ENCODE assay signal across 9 cellular contexts in the genomic region with DNA sequence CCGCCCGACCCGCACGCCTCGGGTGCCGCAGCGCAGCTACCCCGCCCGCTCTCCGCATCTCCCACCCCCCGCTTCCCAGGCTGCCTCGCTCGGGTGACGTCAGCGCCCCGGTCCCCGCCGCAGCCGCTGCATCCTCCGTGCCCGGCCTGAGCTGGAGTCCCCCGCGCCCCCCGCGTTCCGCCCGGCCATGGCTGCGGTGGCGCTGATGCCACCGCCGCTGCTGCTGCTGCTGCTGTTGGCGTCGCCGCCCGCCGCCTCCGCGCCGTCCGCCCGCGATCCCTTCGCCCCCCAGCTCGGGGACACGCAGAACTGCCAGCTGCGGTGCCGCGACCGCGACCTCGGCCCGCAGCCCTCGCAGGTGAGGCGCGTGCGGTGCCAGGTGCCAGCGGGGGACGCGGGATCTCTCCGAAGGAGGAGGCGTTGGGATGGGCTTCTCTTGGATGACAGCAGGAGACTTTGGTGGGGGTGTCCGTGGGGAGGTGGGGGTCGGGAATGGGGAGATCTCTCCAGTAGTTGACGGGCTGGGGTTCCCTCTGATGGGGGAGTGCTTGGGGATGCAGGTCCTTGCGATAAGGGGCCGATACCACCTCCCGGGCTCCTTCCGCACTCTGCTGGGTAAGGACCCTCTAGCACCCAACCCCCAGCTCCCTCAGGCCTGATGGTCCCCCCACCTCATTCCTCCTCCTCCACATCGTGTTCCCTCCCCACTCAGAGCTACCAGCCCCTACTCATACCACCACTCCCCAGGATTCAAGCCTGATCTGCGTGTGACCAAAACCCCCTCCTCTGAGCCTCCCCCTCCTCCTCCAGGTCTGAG. TPM values are rescaled to one million over a fixed set of nuclear protein-coding genes. Genes with fewer than 3 reads are reported as not detected.
DNase-seq lines count a peak whose midpoint lies in the region; ATAC-seq, FAIRE-seq and TF ChIP-seq lines count a peak whose summit lies in the region.
"Had no signal": no experiment of that assay in that cellular context is flagged by ENCODE, and none has a peak within 500 bp of the region (broad histone marks: within the 10 kb centered on the region; RNA-seq: fewer than 3 reads in every experiment).

A gene (plus strand): TSS at position 99 of the 817 bp plus-strand sequence. CDS start 89 bp downstream, at position 188.

- H3K4me2 ChIP-seq in OCI-LY1 (ENCODE audit: low read length) (peak within 1 kb of the TSS; percentile 29; the same call in 1 of the 2 replicates), GM12878 (ENCODE audit: control insufficient read depth, insufficient read depth) (no peak within 1 kb of the TSS)

- H3K4me1 ChIP-seq in Caco-2 (peaks cover 28% of the 10 kb centered on the region), OCI-LY1 (ENCODE audit: insufficient read depth, low read length, severe bottlenecking) (no peaks in the 10 kb centered on the region), GM12878 (ENCODE audit: control insufficient read depth, insufficient read depth, low read length) (no peaks in the 10 kb centered on the region), left lung (peaks cover 18 to 29% of the 10 kb centered on the region in 2 donors)

- ATAC-seq in GM12878: no peak
- ATAC-seq in left lung: peak; percentile 6

- peak within 1 kb of the TSS; percentile 30 for H3K4me3 ChIP-seq in Caco-2 (ENCODE audit: low read depth, low read length)
- no peak within 1 kb of the TSS for H3K4me3 ChIP-seq in OCI-LY1 (ENCODE audit: low read depth, low read length, poor library complexity, severe bottlenecking)
- no peak within 1 kb of the TSS for H3K4me3 ChIP-seq in GM12878
- peak within 1 kb of the TSS; percentile 19 to 28 for H3K4me3 ChIP-seq in left lung

- H3K9ac ChIP-seq in OCI-LY1 (ENCODE audit: low read length) (no peak within 1 kb of the TSS), GM12878 (ENCODE audit: control insufficient read depth, insufficient read depth, low read length) (no peak within 1 kb of the TSS)

- no peak within 1 kb of the TSS for H3K27ac ChIP-seq in OCI-LY1 (ENCODE audit: low read depth, low read length, poor library complexity, severe bottlenecking)
- H3K27ac ChIP-seq in GM12878 (ENCODE audit: control insufficient read depth, insufficient read depth): no peak within 1 kb of the TSS
- no peak within 1 kb of the TSS for H3K27ac ChIP-seq in left lung
- H3K27ac ChIP-seq in substantia nigra (ENCODE audit: low read depth, low read length, poor library complexity, severe bottlenecking): peak within 1 kb of the TSS; percentile 63
- H3K27ac ChIP-seq: neutrophil had no signal

- SMC1A ChIA-PET in GM12878 (lab: Charles Lee; ENCODE audit: uncharacterized antibody, unreplicated experiment): interaction anchor here (0.6 kb wide), 1 partner anchor 128 kb away, joined by 3 read pairs; no protein-coding TSS in a partner anchor

- no peak within 1 kb of the TSS for H2AFZ ChIP-seq in OCI-LY1 (ENCODE audit: low read length)
- H2AFZ ChIP-seq in GM12878 (ENCODE audit: control insufficient read depth, low read depth, low read length): no peak within 1 kb of the TSS

- no peak for TF ChIP-seq POLR2A in GM12878 (IDR thresholded peaks at IDR 0.05; ENCODE audit: low read depth, low read length)

- no peaks in the 10 kb centered on the region for H4K20me1 ChIP-seq in OCI-LY1 (ENCODE audit: insufficient read depth, low read length)
- peaks cover 2% of the 10 kb centered on the region; the same call in 1 of the 2 replicates for H4K20me1 ChIP-seq in GM12878 (ENCODE audit: control insufficient read depth, insufficient read depth)

- intact Hi-C loops in Caco-2 (cut with micrococcal nuclease; ENCODE audit: unreplicated experiment): no loop called here
- intact Hi-C loops in GM12878 (cut with micrococcal nuclease; ENCODE audit: unreplicated experiment): no loop called here
- intact Hi-C loops in left lung (cut with DNase I): no loop called here

- H3K36me3 Mint-ChIP-seq in Caco-2 (ENCODE audit: insufficient read depth, unreplicated experiment): no peaks in the 10 kb centered on the region

- no peak for TF ChIP-seq EP300 in GM12878 (IDR thresholded peaks at IDR 0.05; ENCODE audit: borderline replicate concordance in 1 of 2, control insufficient read depth in 1 of 2, low read depth in 2 of 2, low read length in 2 of 2)

- WGBS in GM12878 (ENCODE audit: insufficient coverage, insufficient replicate concordance, low lambda C conversion rate, missing lambda C conversion rate): 7% methylated on average over 30 of the region's 70 CpGs

- no peaks in the 10 kb centered on the region for H3K9me3 Mint-ChIP-seq in Caco-2 (ENCODE audit: unreplicated experiment)

- no peaks in the 10 kb centered on the region for H3K9me3 ChIP-seq in Caco-2
- no peaks in the 10 kb centered on the region for H3K9me3 ChIP-seq in OCI-LY1 (ENCODE audit: low read length)
- H3K9me3 ChIP-seq in GM12878 (replicated peaks; ENCODE audit: control insufficient read depth, insufficient read depth, low read length): no peaks in the 10 kb centered on the region
- no peaks in the 10 kb centered on the region for H3K9me3 ChIP-seq in left lung
- H3K9me3 ChIP-seq: neutrophil had no signal

- H3K36me3 ChIP-seq in Caco-2 (ENCODE audit: control insufficient read depth, insufficient read depth, low read length) (no peaks in the 10 kb centered on the region), OCI-LY1 (ENCODE audit: insufficient read depth, low read length) (no peaks in the 10 kb centered on the region), GM12878 (ENCODE audit: control insufficient read depth in 2 of 2, insufficient read depth in 2 of 2, low read length in 1 of 2) (no peaks in the 10 kb centered on the region), left lung (no peaks in the 10 kb centered on the region)
- H3K36me3 ChIP-seq: neutrophil had no signal

- in situ Hi-C loops in GM12878 (cut with MboI): no loop called here

- no peak for TF ChIP-seq CTCF in Caco-2 (IDR thresholded peaks at IDR 0.05; ENCODE audit: insufficient read depth in 1 of 2, low read depth in 1 of 2, low read length in 1 of 2, severe bottlenecking in 1 of 2, unreplicated experiment in 1 of 2)
- no peak for TF ChIP-seq CTCF in OCI-LY1 (IDR thresholded peaks at IDR 0.05; ENCODE audit: low read length)
- TF ChIP-seq CTCF in GM12878 (IDR thresholded peaks at IDR 0.05 in 2 of 3, conservative IDR thresholded peaks at IDR 0.05 in 1 of 3; ENCODE audit: control insufficient read depth in 2 of 3, extremely low read depth in 1 of 3, insufficient read depth in 1 of 3, low read depth in 3 of 3, low read length in 3 of 3): no peak
- TF ChIP-seq CTCF in left lung (IDR thresholded peaks at IDR 0.05): no peak

- H3K9me2 ChIP-seq in OCI-LY1 (ENCODE audit: low read depth, low read length): no peaks in the 10 kb centered on the region

- CTCF ChIA-PET in Caco-2 (lab: Charles Lee): interaction anchor here (0.6 to 1.0 kb wide), 2 partner anchors 16 to 93 kb away, joined by 3 to 5 read pairs; no protein-coding TSS in a partner anchor
- CTCF ChIA-PET in GM12878 (lab: Yijun Ruan, JAX): no interaction called here

- H3K27me3 Mint-ChIP-seq in Caco-2 (ENCODE audit: insufficient read depth, unreplicated experiment): peaks cover 30% of the 10 kb centered on the region

- TF ChIP-seq RAD21 in GM12878 (IDR thresholded peaks at IDR 0.05; ENCODE audit: insufficient read depth, low read depth, low read length): no peak

- RAD21 ChIA-PET in GM12878 (lab: Charles Lee; ENCODE audit: unreplicated experiment): no interaction called here

- no peaks in the 10 kb centered on the region for H3K79me2 ChIP-seq in OCI-LY1 (ENCODE audit: insufficient read depth, low read length)
- no peaks in the 10 kb centered on the region for H3K79me2 ChIP-seq in GM12878 (ENCODE audit: control insufficient read depth, insufficient read depth, low read length)

- no peak for FAIRE-seq in GM12878 (lab: Jason Lieb, UNC)

- peak within 1 kb of the TSS; percentile 70 for H3K4me3 Mint-ChIP-seq in Caco-2 (ENCODE audit: unreplicated experiment)

- no peak within 1 kb of the TSS for H3K27ac Mint-ChIP-seq in Caco-2 (ENCODE audit: unreplicated experiment)

- H3F3A ChIP-seq in OCI-LY1 (ENCODE audit: insufficient read depth, low read length): no peaks in the 10 kb centered on the region

- DNase-seq in Caco-2 (no peak), GM12878 (ENCODE audit: low read depth, low spot score) (no peak), left lung (peak in 1 of 2 donors; percentile 83), substantia nigra (lab: John Stamatoyannopoulos, UW) (peak in 34 of 49 donors; percentile 2 to 92 (median 28)), NAMALWA (ENCODE audit: low spot score) (no peak), NCI-H2107 (lab: John Stamatoyannopoulos, UW) (no peak), kidney tubule cell (ENCODE audit: low spot score) (no peak)

- no TSS peak for BruUV-seq in Caco-2 (replicated peaks; lab: Mats Ljungman, UMichigan)
- BruUV-seq in GM12878 (replicated peaks; lab: Mats Ljungman, UMichigan): no TSS peak

- H3K27me3 ChIP-seq in Caco-2 (replicated peaks; ENCODE audit: control insufficient read depth, insufficient read depth, low read length): peaks cover 12% of the 10 kb centered on the region
- H3K27me3 ChIP-seq in OCI-LY1 (ENCODE audit: insufficient read depth, low read length): peaks cover 25% of the 10 kb centered on the region
- H3K27me3 ChIP-seq in GM12878 (replicated peaks in 1 of 2; ENCODE audit: control insufficient read depth in 2 of 2, insufficient read depth in 2 of 2, low read length in 1 of 2): peaks cover 19 to 27% of the 10 kb centered on the region in 2 experiments
- peaks cover 64 to 92% of the 10 kb centered on the region in 2 donors for H3K27me3 ChIP-seq in left lung

- H3K4me1 Mint-ChIP-seq in Caco-2 (ENCODE audit: low read depth, unreplicated experiment): peaks cover 13% of the 10 kb centered on the region

- POLR2A ChIA-PET in Caco-2 (lab: Charles Lee): no interaction called here
- POLR2A ChIA-PET in GM12878 (lab: Charles Lee): no interaction called here

TF ChIP-seq in GM12878, 131 proteins besides CTCF, POLR2A, EP300 and RAD21 (continues in another document):
- peak; percentile 92 for TF ChIP-seq SUZ12 (IDR thresholded peaks at IDR 0.05; ENCODE audit: unreplicated experiment)

RNA-seq across cellular contexts. Expression of the gene that starts here (rescaled TPM):
- total RNA-seq in Caco-2 (2022) (0.25 TPM in 1 of 2 replicates, not detected in the other), GM12878 (2014; rRNA removed) (0.06 TPM in 1 of 2 replicates, not detected in the other), GM12878 (2014; rRNA removed; fragmentation: Illumina TruSeq; extraction: Trizol) (not detected in 2 replicates), GM12878 (2021) (not detected in 2 replicates), left lung (1 to 10 TPM; 1.6 to 4.9 TPM)
- not detected in 2 replicates for total RNA-seq in GM12878 (2013; cell fraction: nucleolus; rRNA removed)
- not detected for polyA plus RNA-seq in GM12878 (2011; ENCODE audit: low read depth)
- polyA plus RNA-seq in GM12878 (2011; rRNA removed) (not detected in 2 replicates), GM12878 (2014; fragmentation: Illumina TruSeq; extraction: Trizol) (not detected in 2 replicates), GM12878 (2014; fragmentation: Nextera tagmentation; extraction: Ambion mirVana) (not detected), GM12878 (2014; rRNA removed) (not detected in 2 replicates), GM12878 (2016; fragmentation: Nextera tagmentation; extraction: Ambion mirVana) (not detected)
- not detected in 2 replicates for polyA plus RNA-seq in GM12878 (2011; cell fraction: cytosol; rRNA removed)
- polyA plus RNA-seq in GM12878 (2011; cell fraction: nucleus; rRNA removed): 0.15 and 0.27 TPM in 2 replicates
- 0.09 TPM in 1 of 2 replicates, not detected in the other for polyA plus RNA-seq in GM12878 (2012)
- not detected in 2 replicates for polyA minus RNA-seq in GM12878 (2011; rRNA and poly(A)+ RNA removed)
- not detected in 2 replicates for polyA minus RNA-seq in GM12878 (2011; cell fraction: cytosol; rRNA and poly(A)+ RNA removed)
- not detected in 2 replicates for polyA minus RNA-seq in GM12878 (2011; cell fraction: nucleus; rRNA and poly(A)+ RNA removed)

Comparison
In these comparisons a context has a peak if more than half of its experiments do, and no peak if none do; other contexts are left out.
1. DNase-seq: peak in substantia nigra (34 of 49); none in Caco-2 (0 of 2), GM12878 (single experiment), NAMALWA (single experiment), NCI-H2107 (single experiment) and kidney tubule cell (single experiment).
2. H3K4me3 ChIP-seq: peak in Caco-2 (single experiment) and left lung (2 of 2); none in OCI-LY1 (single experiment) and GM12878 (single experiment).